ENCODE assay signal across 8 cellular contexts in the genomic region with DNA sequence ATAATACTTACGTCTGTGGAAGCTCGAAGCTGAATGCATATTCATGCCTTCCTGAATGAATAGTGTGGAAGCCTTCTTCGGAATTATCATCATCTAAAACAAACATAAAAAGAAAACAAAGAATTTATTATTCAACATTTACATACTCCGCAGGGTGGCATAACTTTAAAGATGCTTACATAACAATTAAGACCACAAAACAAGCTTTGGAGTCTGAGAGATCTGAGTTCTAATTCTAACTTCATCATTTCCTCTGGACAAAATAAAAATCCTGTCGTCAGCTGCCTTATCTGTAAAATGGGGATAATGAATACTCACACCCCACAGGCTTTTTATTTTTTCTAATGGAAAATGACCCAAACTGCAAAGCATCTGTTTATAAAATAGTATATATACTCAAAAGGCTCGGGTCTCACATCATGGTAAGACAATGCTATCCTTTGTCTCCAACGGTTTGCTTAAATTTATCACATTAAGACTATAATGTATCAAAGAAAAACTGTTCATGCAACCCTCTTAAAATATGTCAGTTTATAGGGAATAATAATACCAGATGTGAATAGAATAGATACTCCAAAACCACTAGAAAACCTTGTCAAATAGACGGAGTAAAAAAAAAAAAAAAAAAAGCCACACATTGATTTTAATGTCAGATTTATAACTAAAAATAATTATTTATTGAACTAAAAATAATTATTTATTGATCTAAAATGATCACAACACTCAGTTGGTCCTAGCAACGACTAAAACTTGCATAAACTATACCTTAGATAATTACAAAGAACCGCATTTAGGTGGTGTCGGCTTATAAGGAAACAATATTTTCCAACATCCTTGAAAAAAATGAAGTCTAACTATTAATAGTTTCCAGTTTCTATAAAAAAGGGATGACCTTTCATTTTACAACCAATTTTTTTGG. TPM values are rescaled to one million over a fixed set of nuclear protein-coding genes. Genes with fewer than 3 reads are reported as not detected.
DNase-seq lines count a peak whose midpoint lies in the region; ATAC-seq, FAIRE-seq and TF ChIP-seq lines count a peak whose summit lies in the region.

No MANE protein-coding gene starts in this region.

- TF ChIP-seq CTCF in cardiac muscle cell (IDR thresholded peaks at IDR 0.05; ENCODE audit: low read depth, low read length) (no peak), keratinocyte (optimal IDR thresholded peaks at IDR 0.05 in 1 of 3, IDR thresholded peaks at IDR 0.05 in 1 of 3, conservative IDR thresholded peaks at IDR 0.05 in 1 of 3; ENCODE audit: extremely low read depth in 1 of 3, insufficient read depth in 2 of 3, low read length in 3 of 3) (no peak), thoracic aorta (IDR thresholded peaks at IDR 0.05) (no peak)

- peaks cover 96% of the 10 kb centered on the region for H3K36me3 Mint-ChIP-seq in activated T-helper 17 cell treated with anti-CD3 and anti-CD28 coated beads, Interleukin-2, amount 50 U/mL, for 72 hours (ENCODE audit: low read depth)

- DNase-seq in cardiac muscle cell (ENCODE audit: low read depth in 1 of 2, low spot score in 1 of 2) (no peak), left cardiac atrium (no peak), keratinocyte (ENCODE audit: low read depth, low spot score) (no peak), thoracic aorta (ENCODE audit: low spot score) (no peak), SIG-M5 (lab: John Stamatoyannopoulos, UW) (no peak), NCI-H345 treated with DMSO at 0.1 percent for 48 hours (lab: John Stamatoyannopoulos, UW; ENCODE audit: unreplicated experiment) (no peak)

- intact Hi-C loops in left cardiac atrium (cut with DNase I), result loop anchor here in 1 of 2 donors (5.0 kb wide), 1 partner anchor 67 kb away; no protein-coding TSS in a partner anchor

- no peak for FAIRE-seq in keratinocyte (lab: Jason Lieb, UNC)

- H3K4me1 ChIP-seq in cardiac muscle cell (ENCODE audit: low read depth) (peaks cover 20% of the 10 kb centered on the region), keratinocyte (ENCODE audit: control insufficient read depth, extremely low read depth, insufficient read depth, low read length) (peaks cover 3% of the 10 kb centered on the region), thoracic aorta (ENCODE audit: control insufficient read depth in 1 of 2, low read depth in 2 of 2) (peaks cover 34 to 42% of the 10 kb centered on the region in 2 donors)

- H3K9me3 ChIP-seq in cardiac muscle cell (ENCODE audit: low read depth) (no peaks in the 10 kb centered on the region), keratinocyte (ENCODE audit: control insufficient read depth, low read depth, low read length) (no peaks in the 10 kb centered on the region), thoracic aorta (no peaks in the 10 kb centered on the region)

- H3K27ac ChIP-seq in cardiac muscle cell (peak overlapping the region; percentile 97), keratinocyte (ENCODE audit: control insufficient read depth, insufficient read depth, low read length) (peak overlapping the region; percentile 99), thoracic aorta (peak overlapping the region; percentile 90 to 92)

- no peaks in the 10 kb centered on the region for H3K9me3 Mint-ChIP-seq in activated T-helper 17 cell treated with anti-CD3 and anti-CD28 coated beads, Interleukin-2, amount 50 U/mL, for 72 hours

- H2AFZ ChIP-seq in keratinocyte (ENCODE audit: control insufficient read depth, low read length), result no peak overlapping the region

- H3K36me3 ChIP-seq in cardiac muscle cell, result peaks cover 43% of the 10 kb centered on the region
- peaks cover 6 to 10% of the 10 kb centered on the region in 2 experiments for H3K36me3 ChIP-seq in keratinocyte (ENCODE audit: control insufficient read depth in 2 of 2, extremely low read depth in 1 of 2, insufficient read depth in 2 of 2, low read length in 2 of 2)
- peaks cover 5% of the 10 kb centered on the region for H3K36me3 ChIP-seq in thoracic aorta

- H3K4me2 ChIP-seq in keratinocyte (ENCODE audit: control insufficient read depth, extremely low read depth, insufficient read depth, low read depth, low read length), result peak overlapping the region; percentile 88

- ATAC-seq in left cardiac atrium (no peak), thoracic aorta (ENCODE audit: insufficient number of reproducible peaks, low FRiP score, low read depth) (no peak), GM21367 (IDR thresholded peaks at IDR 0.05; ENCODE audit: unreplicated experiment) (no peak)
- ATAC-seq in activated T-helper 17 cell treated with anti-CD3 and anti-CD28 coated beads, Interleukin-2, amount 50 U/mL, for 72 hours (replicated peaks), result no peak

- H3K4me3 ChIP-seq in cardiac muscle cell, result peak overlapping the region; percentile 61
- peak overlapping the region; percentile 63 to 92 (median 85) for H3K4me3 ChIP-seq in keratinocyte (ENCODE audit: control insufficient read depth in 2 of 3, extremely low read depth in 1 of 3, insufficient read depth in 2 of 3, low read depth in 1 of 3, low read length in 3 of 3)
- peak overlapping the region; percentile 73 for H3K4me3 ChIP-seq in thoracic aorta

- no peaks in the 10 kb centered on the region for H3K27me3 Mint-ChIP-seq in activated T-helper 17 cell treated with anti-CD3 and anti-CD28 coated beads, Interleukin-2, amount 50 U/mL, for 72 hours

- H3K79me2 ChIP-seq in keratinocyte (ENCODE audit: control insufficient read depth, insufficient read depth, low read length), result peaks cover 23% of the 10 kb centered on the region

- peaks cover 9% of the 10 kb centered on the region for H3K4me1 Mint-ChIP-seq in activated T-helper 17 cell treated with anti-CD3 and anti-CD28 coated beads, Interleukin-2, amount 50 U/mL, for 72 hours

- H3K4me3 Mint-ChIP-seq in activated T-helper 17 cell treated with anti-CD3 and anti-CD28 coated beads, Interleukin-2, amount 50 U/mL, for 72 hours, result peak overlapping the region; percentile 98

- no peaks in the 10 kb centered on the region for H3K9me1 ChIP-seq in keratinocyte (ENCODE audit: control insufficient read depth, extremely low read depth, insufficient read depth, low read length)

- peak overlapping the region; percentile 98 for H3K9ac ChIP-seq in keratinocyte (ENCODE audit: control insufficient read depth, extremely low read depth, insufficient read depth, low read length)

- H3K27ac Mint-ChIP-seq in activated T-helper 17 cell treated with anti-CD3 and anti-CD28 coated beads, Interleukin-2, amount 50 U/mL, for 72 hours, result peak overlapping the region; percentile 97

- no peaks in the 10 kb centered on the region for H4K20me1 ChIP-seq in keratinocyte (ENCODE audit: control insufficient read depth, extremely low read depth, insufficient read depth, low read length)

- no peaks in the 10 kb centered on the region for H3K27me3 ChIP-seq in cardiac muscle cell
- H3K27me3 ChIP-seq in keratinocyte (ENCODE audit: control insufficient read depth, extremely low read depth, insufficient read depth, low read length), result no peaks in the 10 kb centered on the region
- H3K27me3 ChIP-seq in thoracic aorta (replicated peaks; ENCODE audit: insufficient read depth), result no peaks in the 10 kb centered on the region

- dilution Hi-C loops in keratinocyte (cut with MboI; ENCODE audit: extremely low pct_ligation_motif_present, low sequenced_read_pairs), result loop anchor here (25.0 kb wide), 1 partner anchor 492 kb away; no protein-coding TSS in a partner anchor

RNA-seq across cellular contexts. Expression of a gene that starts 4.2 kb away (rescaled TPM):
- total RNA-seq in cardiac muscle cell (63.6 and 75.8 TPM in 2 replicates), left cardiac atrium (10 to 100 TPM; 18.9 to 23.7 TPM), thoracic aorta (10 to 100 TPM; 46.6 to 83.8 TPM)
- polyA plus RNA-seq in cardiac muscle cell (56.8 and 70.6 TPM in 2 replicates), keratinocyte (3.2 to 8.9 TPM (median 7.1 TPM) in 3 replicates)
- 10 to 100 TPM; 17.5 to 60.9 TPM for total RNA-seq in activated T-helper 17 cell treated with anti-CD3 and anti-CD28 coated beads, Interleukin-2, amount 50 U/mL, for 72 hours
- polyA plus RNA-seq in keratinocyte (2011; ENCODE audit: low read depth), result 5.4 TPM
- polyA plus RNA-seq in keratinocyte (2011; cell fraction: cytosol; rRNA removed), result 1.9 and 4.0 TPM in 2 replicates
- polyA plus RNA-seq in keratinocyte (2011; cell fraction: nucleus; rRNA removed), result 4.1 and 5.0 TPM in 2 replicates
- 4.8 and 18.1 TPM in 2 replicates for polyA plus RNA-seq in keratinocyte (2012; ENCODE audit: low replicate concordance)
- polyA minus RNA-seq in keratinocyte, result 3.7 to 28.2 TPM (median 25.4 TPM) in 3 replicates
- 28.2 TPM for polyA minus RNA-seq in keratinocyte (2011; cell fraction: cytosol; rRNA and poly(A)+ RNA removed)
- polyA minus RNA-seq in keratinocyte (2011; cell fraction: nucleus; rRNA and poly(A)+ RNA removed), result 9.8 and 20.2 TPM in 2 replicates
